Comparison of ENCODE assay signal across 1 cellular context in the genomic region with DNA sequence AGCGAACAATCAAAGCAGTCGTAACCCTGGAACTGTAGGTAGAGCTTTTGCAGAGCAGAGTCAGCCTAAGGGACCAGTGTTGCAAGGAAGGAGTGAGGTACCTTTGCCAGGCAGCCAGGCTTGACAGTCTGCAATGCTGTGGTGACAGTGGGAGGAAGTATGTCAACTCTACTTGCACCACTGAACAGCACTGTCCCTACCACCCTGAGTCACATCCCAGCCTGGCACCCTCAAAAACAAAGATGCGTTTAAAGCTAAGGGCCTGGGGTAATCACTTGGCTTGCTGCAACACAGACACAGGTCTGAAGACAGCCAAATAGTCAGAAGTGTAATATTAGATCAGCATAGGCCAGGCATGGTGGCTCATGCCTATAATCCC.
TF ChIP-seq lines count a peak whose summit lies in the region.

No MANE protein-coding gene starts in this region.

TF ChIP-seq in IMR-90, 13 proteins besides CTCF, POLR2A, EP300 and RAD21 (continued from another document):
- TF ChIP-seq, protein P1, sequence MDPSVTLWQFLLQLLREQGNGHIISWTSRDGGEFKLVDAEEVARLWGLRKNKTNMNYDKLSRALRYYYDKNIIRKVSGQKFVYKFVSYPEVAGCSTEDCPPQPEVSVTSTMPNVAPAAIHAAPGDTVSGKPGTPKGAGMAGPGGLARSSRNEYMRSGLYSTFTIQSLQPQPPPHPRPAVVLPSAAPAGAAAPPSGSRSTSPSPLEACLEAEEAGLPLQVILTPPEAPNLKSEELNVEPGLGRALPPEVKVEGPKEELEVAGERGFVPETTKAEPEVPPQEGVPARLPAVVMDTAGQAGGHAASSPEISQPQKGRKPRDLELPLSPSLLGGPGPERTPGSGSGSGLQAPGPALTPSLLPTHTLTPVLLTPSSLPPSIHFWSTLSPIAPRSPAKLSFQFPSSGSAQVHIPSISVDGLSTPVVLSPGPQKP (IDR thresholded peaks at IDR 0.05; ENCODE audit: borderline replicate concordance, low read depth, low read length): no peak
- no peak for TF ChIP-seq CEBPB (IDR thresholded peaks at IDR 0.05; ENCODE audit: low read depth, low read length)
